ENCODE assay signal across 19 cellular contexts in genomic region chr9:17843236-17843635, GRCh38.
"Had no signal": no experiment of that assay in that cellular context is flagged by ENCODE, and none has a peak within 500 bp of the region (broad histone marks: within the 10 kb centered on the region; RNA-seq: fewer than 3 reads in every experiment).

No MANE protein-coding gene starts in this region.

- ATAC-seq: T-cell had no signal

- DNase-seq: IMR-90, Karpas-422, KG1, MG63, NCI-H1092 treated with DMSO at 0.1 percent for 48 hours, NCI-H1436, NCI-H187, NCI-H2029, NCI-H2081 treated with DMSO at 0.1 percent for 48 hours, NCI-H2171, NCI-H226, NCI-H446, NCI-H510A, NCI-H524 treated with DMSO at 0.1 percent for 48 hours, RPMI8226, SHP77, SK-N-SH, SW 1271, T-cell had no signal

- H3K4me3 ChIP-seq: MG63 had no signal
